1 cellular context compared by ENCODE assay signal in the genomic region with DNA sequence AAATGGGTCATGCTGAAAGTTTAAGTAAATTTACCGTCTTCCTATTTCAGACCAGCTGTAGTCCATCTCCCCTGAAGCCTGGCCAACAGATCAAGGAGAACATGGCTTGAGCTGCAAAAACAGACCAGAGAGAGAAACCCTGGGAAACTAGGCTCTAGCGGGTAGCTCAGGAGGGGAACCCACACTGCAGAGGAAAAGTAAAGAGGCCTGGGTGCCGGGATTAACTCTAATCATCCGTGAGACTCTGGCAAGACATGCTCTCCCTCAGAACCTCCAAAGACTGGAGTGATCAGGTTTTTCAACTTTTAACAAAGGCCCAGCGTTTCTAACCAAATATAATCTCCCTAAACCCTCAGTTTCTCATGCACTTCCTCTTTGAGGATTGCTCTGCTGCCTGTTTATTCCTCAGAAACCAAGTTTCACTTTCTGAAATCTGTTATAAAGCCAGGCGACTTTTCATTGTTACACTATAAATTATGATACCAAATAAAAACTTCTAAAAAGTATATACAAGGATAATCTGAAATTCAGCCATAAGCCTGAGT.
TF ChIP-seq lines count a peak whose summit lies in the region.

No MANE protein-coding gene starts in this region.

TF ChIP-seq in IMR-90, 13 proteins besides CTCF, POLR2A, EP300 and RAD21 (continued from another document):
- TF ChIP-seq, protein P1, sequence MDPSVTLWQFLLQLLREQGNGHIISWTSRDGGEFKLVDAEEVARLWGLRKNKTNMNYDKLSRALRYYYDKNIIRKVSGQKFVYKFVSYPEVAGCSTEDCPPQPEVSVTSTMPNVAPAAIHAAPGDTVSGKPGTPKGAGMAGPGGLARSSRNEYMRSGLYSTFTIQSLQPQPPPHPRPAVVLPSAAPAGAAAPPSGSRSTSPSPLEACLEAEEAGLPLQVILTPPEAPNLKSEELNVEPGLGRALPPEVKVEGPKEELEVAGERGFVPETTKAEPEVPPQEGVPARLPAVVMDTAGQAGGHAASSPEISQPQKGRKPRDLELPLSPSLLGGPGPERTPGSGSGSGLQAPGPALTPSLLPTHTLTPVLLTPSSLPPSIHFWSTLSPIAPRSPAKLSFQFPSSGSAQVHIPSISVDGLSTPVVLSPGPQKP (IDR thresholded peaks at IDR 0.05; ENCODE audit: borderline replicate concordance, low read depth, low read length) = no peak
- no peak for TF ChIP-seq MXI1 (IDR thresholded peaks at IDR 0.05; ENCODE audit: borderline replicate concordance, low read depth, low read length)
TF ChIP-seq in IMR-90: peak in this region for 0.
